Comparison of ENCODE assay signal across 14 cellular contexts in the genomic region with DNA sequence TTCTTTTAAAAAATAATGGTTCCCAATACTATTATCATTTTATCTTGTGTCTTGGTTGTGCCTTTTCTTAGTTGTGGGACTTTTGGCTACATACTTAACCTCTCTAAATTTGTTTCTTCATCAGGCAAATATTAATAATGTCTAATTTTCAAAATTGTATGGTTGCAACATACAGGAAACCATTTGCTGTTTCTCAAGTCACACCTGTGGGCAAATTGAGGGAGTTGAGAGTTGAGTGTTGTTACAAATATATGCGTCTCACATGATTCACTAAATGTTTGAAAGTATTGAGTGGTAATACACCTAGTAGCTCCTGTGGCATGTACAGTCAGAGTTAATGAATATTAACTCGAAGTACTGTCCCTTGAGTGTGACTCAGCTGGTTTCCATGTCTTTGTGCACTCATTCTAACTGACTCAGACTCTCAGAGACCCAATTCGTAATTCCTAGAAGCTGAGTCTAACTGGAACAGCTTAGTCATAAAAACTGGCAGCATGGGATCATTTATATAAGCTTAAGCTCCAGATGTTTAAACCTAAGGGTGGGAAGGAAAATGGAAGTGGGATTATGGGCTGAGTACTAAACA.
DNase-seq lines count a peak whose midpoint lies in the region; ATAC-seq and TF ChIP-seq lines count a peak whose summit lies in the region.
"Had no signal": no experiment of that assay in that cellular context is flagged by ENCODE, and none has a peak within 500 bp of the region (broad histone marks: within the 10 kb centered on the region; RNA-seq: fewer than 3 reads in every experiment).

No MANE protein-coding gene starts in this region.

- TF ChIP-seq CTCF in RWPE2 (IDR thresholded peaks at IDR 0.05; ENCODE audit: poor library complexity, severe bottlenecking) (no peak), fibroblast of mammary gland (conservative IDR thresholded peaks at IDR 0.05; ENCODE audit: control insufficient read depth, insufficient read depth, low read depth, low read length) (no peak), smooth muscle cell (IDR thresholded peaks at IDR 0.05; ENCODE audit: borderline replicate concordance, insufficient read depth, poor library complexity, severe bottlenecking) (no peak)

- DNase-seq in GM04504 (ENCODE audit: low read depth), result peak; percentile 90
- peak; percentile 72 for DNase-seq in RWPE2 (ENCODE audit: low spot score)
- DNase-seq in fibroblast of mammary gland (ENCODE audit: low read depth), result peak; percentile 100
- no peak for DNase-seq in smooth muscle cell (lab: John Stamatoyannopoulos, UW; ENCODE audit: unreplicated experiment)
- no peak for DNase-seq in DMS114 treated with DMSO at 0.1 percent for 48 hours (lab: John Stamatoyannopoulos, UW; ENCODE audit: unreplicated experiment)
- no peak for DNase-seq in activated gamma-delta T cell treated with Interleukin-2 at 50 U/mL for 16 hours
- DNase-seq in DMS79 (lab: John Stamatoyannopoulos, UW), result no peak
- DNase-seq: activated CD4-positive, alpha-beta memory T cell treated with anti-CD3 and anti-CD28 coated beads, Interleukin-2, amount 10 ng/mL, durations not matched to agents 7 days and 5 days; activated naive CD8-positive, alpha-beta T cell treated with anti-CD3 and anti-CD28 coated beads, Interleukin-2, amount 10 ng/mL, durations not matched to agents 7 days and 5 days; erythroblast; GF-D8; left ventricle myocardium superior had no signal

- 5% methylated on average over 3 of the region's 3 CpGs for WGBS in smooth muscle cell (ENCODE audit: low lambda C conversion rate)

- H4K20me1 ChIP-seq in smooth muscle cell (ENCODE audit: low read depth), result no peaks in the 10 kb centered on the region

- H3K4me2 ChIP-seq in smooth muscle cell, result no peak overlapping the region

- no peaks in the 10 kb centered on the region for H3K9me3 ChIP-seq in RWPE2 (ENCODE audit: severe bottlenecking)
- no peaks in the 10 kb centered on the region for H3K9me3 ChIP-seq in smooth muscle cell (replicated peaks; ENCODE audit: low read depth)

- H3K79me2 ChIP-seq in smooth muscle cell (ENCODE audit: low read depth), result no peaks in the 10 kb centered on the region

- H3K36me3 ChIP-seq in RWPE2 (ENCODE audit: low read depth), result no peaks in the 10 kb centered on the region
- no peaks in the 10 kb centered on the region for H3K36me3 ChIP-seq in smooth muscle cell (ENCODE audit: low read depth)

- no peaks in the 10 kb centered on the region for H3K27me3 ChIP-seq in RWPE2 (ENCODE audit: insufficient read depth, poor library complexity, severe bottlenecking)
- H3K27me3 ChIP-seq in smooth muscle cell (ENCODE audit: low read depth), result no peaks in the 10 kb centered on the region

- H3K4me1 ChIP-seq in RWPE2 (ENCODE audit: insufficient read depth, poor library complexity, severe bottlenecking) (peaks cover 28% of the 10 kb centered on the region), smooth muscle cell (ENCODE audit: low read depth) (no peaks in the 10 kb centered on the region)

- H3K4me3 ChIP-seq in RWPE2 (ENCODE audit: severe bottlenecking) (no peak overlapping the region), fibroblast of mammary gland (ENCODE audit: control insufficient read depth, low read depth, low read length) (no peak overlapping the region), smooth muscle cell (no peak overlapping the region)
- H3K4me3 ChIP-seq: SK-N-MC had no signal

- H2AFZ ChIP-seq in smooth muscle cell (ENCODE audit: low read depth), result no peak overlapping the region

- H3F3A ChIP-seq in smooth muscle cell (ENCODE audit: low read depth), result peaks cover 15% of the 10 kb centered on the region

- ATAC-seq in RWPE2 (ENCODE audit: low read depth), result peak; percentile 100
- no peak for ATAC-seq in GM18873 (IDR thresholded peaks at IDR 0.05; ENCODE audit: low FRiP score, unreplicated experiment)
- ATAC-seq: left ventricle myocardium superior had no signal

- peak overlapping the region; percentile 3 for H3K9ac ChIP-seq in smooth muscle cell (ENCODE audit: low read depth)

- peak overlapping the region; percentile 94 for H3K27ac ChIP-seq in RWPE2 (ENCODE audit: poor library complexity, severe bottlenecking)
- peak overlapping the region; percentile 95 for H3K27ac ChIP-seq in smooth muscle cell (ENCODE audit: low read depth)
- H3K27ac ChIP-seq: SK-N-MC had no signal

Comparison
In these comparisons a context has a peak if more than half of its experiments do, and no peak if none do; other contexts are left out.
1. DNase-seq: peak in GM04504 (single experiment), RWPE2 (single experiment) and fibroblast of mammary gland (single experiment); none in smooth muscle cell (single experiment), DMS114 treated with DMSO at 0.1 percent for 48 hours (single experiment), activated gamma-delta T cell treated with Interleukin-2 at 50 U/mL for 16 hours (single experiment) and DMS79 (single experiment).